Comparison of ENCODE assay signal across 28 cellular contexts in genomic region chr20:20641783-20642182, GRCh38.
"Had no signal": no experiment of that assay in that cellular context is flagged by ENCODE, and none has a peak within 500 bp of the region (broad histone marks: within the 10 kb centered on the region; RNA-seq: fewer than 3 reads in every experiment).

No MANE protein-coding gene starts in this region.

- ATAC-seq: Panc1, Right ventricle myocardium inferior, SK-N-SH treated with all-trans-retinoic acid at 6 μM for 48 hours, T-cell had no signal

- H3K9me3 Mint-ChIP-seq: T-cell had no signal

- H3K9me3 ChIP-seq: SJCRH30 had no signal

- H3K4me3 Mint-ChIP-seq: T-cell had no signal

- H3K27ac ChIP-seq: PC-9, RWPE1, SJCRH30, SK-N-MC had no signal

- H3K27me3 Mint-ChIP-seq: T-cell had no signal

- H3K27me3 ChIP-seq: SJCRH30 had no signal

- H3K27ac Mint-ChIP-seq: T-cell had no signal

- H3K36me3 ChIP-seq: SJCRH30 had no signal

- DNase-seq: KG1, MM.1S, MV-4-11, NCI-H1092, NCI-H1105, NCI-H1417 treated with DMSO at 0.1 percent for 48 hours, NCI-H1436 treated with DMSO at 0.1 percent for 48 hours, NCI-H1694 treated with DMSO at 0.1 percent for 48 hours, NCI-H187 treated with DMSO at 0.1 percent for 48 hours, NCI-H2029, NCI-H2081, NCI-H2171 treated with DMSO at 0.1 percent for 48 hours, NCI-H2227 treated with DMSO at 0.1 percent for 48 hours, NCI-H345, NCI-H510A, NCI-H524, NCI-H526, NCI-H774, PC-9, SHP77, SIG-M5, SJCRH30, T-cell had no signal

- H3K4me3 ChIP-seq: PC-9, SJCRH30, SK-N-MC had no signal
